14 cellular contexts compared by ENCODE assay signal in genomic region chr3:185595520-185595919, GRCh38. TPM values are rescaled to one million over a fixed set of nuclear protein-coding genes. Genes with fewer than 3 reads are reported as not detected.
A peak's percentile ranks its signal among the peaks of the same experiment; 100 is the strongest.
DNase-seq lines count a peak whose midpoint lies in the region; ATAC-seq and TF ChIP-seq lines count a peak whose summit lies in the region.
"Had no signal": no experiment of that assay in that cellular context is flagged by ENCODE, and none has a peak within 500 bp of the region (broad histone marks: within the 10 kb centered on the region; RNA-seq: fewer than 3 reads in every experiment).

No MANE protein-coding gene starts in this region.

- no peaks in the 10 kb centered on the region for H4K20me1 ChIP-seq in mammary epithelial cell (ENCODE audit: insufficient read depth, low read length)

- in situ Hi-C loops in mammary epithelial cell (cut with MboI; ENCODE audit: low sequenced_read_pairs in 2 of 2) = no loop called here

- H3K36me3 Mint-ChIP-seq in natural killer cell treated with Interleukin-12 subunit alpha and Interleukin-12 subunit beta and Interleukin-15 and Interleukin-18, amount 100 ng/mL, for 72 hours = peaks cover 14% of the 10 kb centered on the region

- H3K9ac ChIP-seq in mammary epithelial cell (ENCODE audit: insufficient read depth, low read length) = no peak overlapping the region

- DNase-seq in NOMO-1 (lab: John Stamatoyannopoulos, UW; ENCODE audit: unreplicated experiment in 2 of 2) (peak; percentile 86 to 99), SW480 (ENCODE audit: low spot score) (no peak), HPDE6-E6E7 (ENCODE audit: extremely low spot score) (no peak), mammary epithelial cell (no peak)
- DNase-seq in natural killer cell treated with Interleukin-12 subunit alpha and Interleukin-12 subunit beta and Interleukin-15 and Interleukin-18, amount 100 ng/mL, for 72 hours (ENCODE audit: low spot score) = no peak
- DNase-seq: HCEC 1CT, left lung, NCI-H1105 treated with DMSO at 0.1 percent for 48 hours, NCI-H774, ovary, T-cell had no signal

- no peaks in the 10 kb centered on the region for H3K4me1 ChIP-seq in mammary epithelial cell (ENCODE audit: insufficient read depth, low read length)

- dilution Hi-C loops in mammary epithelial cell (cut with HindIII; ENCODE audit: low sequenced_read_pairs) = no loop called here

- peaks cover 8% of the 10 kb centered on the region for H3K36me3 ChIP-seq in mammary epithelial cell (ENCODE audit: insufficient read depth, low read length)
- H3K36me3 ChIP-seq: ovary had no signal

- H3K4me3 Mint-ChIP-seq in natural killer cell treated with Interleukin-12 subunit alpha and Interleukin-12 subunit beta and Interleukin-15 and Interleukin-18, amount 100 ng/mL, for 72 hours = no peak overlapping the region
- H3K4me3 Mint-ChIP-seq: T-cell had no signal

- H3K4me1 Mint-ChIP-seq in natural killer cell treated with Interleukin-12 subunit alpha and Interleukin-12 subunit beta and Interleukin-15 and Interleukin-18, amount 100 ng/mL, for 72 hours (ENCODE audit: low read depth in 2 of 2) = peaks cover 5% of the 10 kb centered on the region in 2 donors

- H3K27me3 Mint-ChIP-seq in natural killer cell treated with Interleukin-12 subunit alpha and Interleukin-12 subunit beta and Interleukin-15 and Interleukin-18, amount 100 ng/mL, for 72 hours = no peaks in the 10 kb centered on the region
- H3K27me3 Mint-ChIP-seq: T-cell had no signal

- ATAC-seq in GM18511 (IDR thresholded peaks at IDR 0.05; ENCODE audit: unreplicated experiment) (peak; percentile 67), GM21825 (IDR thresholded peaks at IDR 0.05; ENCODE audit: unreplicated experiment) (peak; percentile 70)
- ATAC-seq in natural killer cell treated with Interleukin-12 subunit alpha and Interleukin-12 subunit beta and Interleukin-15 and Interleukin-18, amount 100 ng/mL, for 72 hours = no peak
- ATAC-seq: left lung, T-cell had no signal

- no peak for TF ChIP-seq CTCF in mammary epithelial cell (conservative IDR thresholded peaks at IDR 0.05 in 1 of 2, IDR thresholded peaks at IDR 0.05 in 1 of 2; ENCODE audit: extremely low read depth in 1 of 2, insufficient read depth in 1 of 2, low read depth in 1 of 2, low read length in 2 of 2)

- H2AFZ ChIP-seq in mammary epithelial cell (ENCODE audit: low read depth, low read length) = no peak overlapping the region

- H3K27me3 ChIP-seq in mammary epithelial cell (ENCODE audit: insufficient read depth, low read length) = no peaks in the 10 kb centered on the region
- H3K27me3 ChIP-seq: left lung, ovary had no signal

- H3K4me2 ChIP-seq in mammary epithelial cell (ENCODE audit: insufficient read depth, low read depth, low read length) = no peak overlapping the region

- BruUV-seq in mammary epithelial cell (replicated peaks; lab: Mats Ljungman, UMichigan) = no TSS peak

- CTCF ChIA-PET in mammary epithelial cell (lab: Charles Lee; ENCODE audit: low non-redundant PET) = no interaction called here

- no peak overlapping the region for H3K27ac ChIP-seq in mammary epithelial cell (ENCODE audit: insufficient read depth, low read depth, low read length)
- H3K27ac ChIP-seq: ovary had no signal

- peaks cover 3% of the 10 kb centered on the region for H3K79me2 ChIP-seq in mammary epithelial cell (ENCODE audit: insufficient read depth, low read length)

- peak overlapping the region; percentile 1 to 14 for H3K27ac Mint-ChIP-seq in natural killer cell treated with Interleukin-12 subunit alpha and Interleukin-12 subunit beta and Interleukin-15 and Interleukin-18, amount 100 ng/mL, for 72 hours
- H3K27ac Mint-ChIP-seq: T-cell had no signal

- H3K9me3 ChIP-seq in mammary epithelial cell (replicated peaks; ENCODE audit: insufficient read depth, low read length) = no peaks in the 10 kb centered on the region
- H3K9me3 ChIP-seq: left lung, ovary had no signal

- no peak overlapping the region for H3K4me3 ChIP-seq in mammary epithelial cell (replicated peaks in 1 of 3; ENCODE audit: insufficient read depth in 1 of 3, low read depth in 2 of 3, low read length in 3 of 3)
- H3K4me3 ChIP-seq: left lung, ovary had no signal

- no peaks in the 10 kb centered on the region for H3K9me3 Mint-ChIP-seq in natural killer cell treated with Interleukin-12 subunit alpha and Interleukin-12 subunit beta and Interleukin-15 and Interleukin-18, amount 100 ng/mL, for 72 hours
- H3K9me3 Mint-ChIP-seq: T-cell had no signal

- intact Hi-C loops in mammary epithelial cell (cut with micrococcal nuclease) = no loop called here

- 91% methylated on average over 4 of the region's 4 CpGs for WGBS in mammary epithelial cell (ENCODE audit: low coverage, missing lambda C conversion rate)

RNA-seq across cellular contexts. Expression of gene SENP2, which starts 9.4 kb away (rescaled TPM):
- 10 to 100 TPM; 41.2 to 47.1 TPM for total RNA-seq in natural killer cell treated with Interleukin-12 subunit alpha and Interleukin-12 subunit beta and Interleukin-15 and Interleukin-18, amount 100 ng/mL, for 72 hours
- 10 to 100 TPM; 27.5 to 41.7 TPM for total RNA-seq in mammary epithelial cell
- 7.7 TPM for polyA plus RNA-seq in mammary epithelial cell
- polyA minus RNA-seq in mammary epithelial cell = 18.1 TPM

RNA-seq across cellular contexts. Expression of gene LIPH, which starts 43.1 kb away (rescaled TPM):
- total RNA-seq in natural killer cell treated with Interleukin-12 subunit alpha and Interleukin-12 subunit beta and Interleukin-15 and Interleukin-18, amount 100 ng/mL, for 72 hours = not detected
- total RNA-seq in mammary epithelial cell = under 1 TPM; 0.38 to 0.50 TPM
- 0.18 TPM for polyA plus RNA-seq in mammary epithelial cell
- polyA minus RNA-seq in mammary epithelial cell = not detected
- total RNA-seq: activated CD8-positive, alpha-beta memory T cell treated with anti-CD3 and anti-CD28 coated beads for 36 hours had no signal

Comparison
In these comparisons a context has a peak if more than half of its experiments do, and no peak if none do; other contexts are left out.
1. ATAC-seq: peak in GM18511 (single experiment) and GM21825 (single experiment); none in natural killer cell treated with Interleukin-12 subunit alpha and Interleukin-12 subunit beta and Interleukin-15 and Interleukin-18, amount 100 ng/mL, for 72 hours (0 of 2).
2. DNase-seq: peak in NOMO-1 (2 of 2); none in natural killer cell treated with Interleukin-12 subunit alpha and Interleukin-12 subunit beta and Interleukin-15 and Interleukin-18, amount 100 ng/mL, for 72 hours (single experiment), SW480 (single experiment), HPDE6-E6E7 (single experiment) and mammary epithelial cell (single experiment).